Comparison of ENCODE assay signal across 12 cellular contexts in genomic region chr10:8369666-8370065, GRCh38.
DNase-seq lines count a peak whose midpoint lies in the region; ATAC-seq, FAIRE-seq and TF ChIP-seq lines count a peak whose summit lies in the region.
"Had no signal": no experiment of that assay in that cellular context is flagged by ENCODE, and none has a peak within 500 bp of the region (broad histone marks: within the 10 kb centered on the region; RNA-seq: fewer than 3 reads in every experiment).

No MANE protein-coding gene starts in this region.

- 0 out of 3 replicates have a peak overlapping the region, but pooled peaks have one; percentile 2 for H3K4me2 ChIP-seq in A549

- peak overlapping the region; percentile 42 for H3K27ac Mint-ChIP-seq in activated CD4-positive, alpha-beta memory T cell treated with anti-CD3 and anti-CD28 coated beads for 36 hours
- H3K27ac Mint-ChIP-seq: B cell had no signal

- ATAC-seq in A549 (no peak), GM18858 (IDR thresholded peaks at IDR 0.05; ENCODE audit: unreplicated experiment) (peak; percentile 69), HG02981 (IDR thresholded peaks at IDR 0.05; ENCODE audit: unreplicated experiment) (peak; percentile 76)

- no peaks in the 10 kb centered on the region for H3K36me3 ChIP-seq in thyroid gland

- H3K9me3 Mint-ChIP-seq in activated CD4-positive, alpha-beta memory T cell treated with anti-CD3 and anti-CD28 coated beads for 36 hours: peaks cover 3% of the 10 kb centered on the region

- peak overlapping the region; percentile 55 to 81; a peak in 5 of 6 replicates for H3K27ac ChIP-seq in A549
- H3K27ac ChIP-seq in thyroid gland: no peak overlapping the region

- POLR2A ChIA-PET in A549 (lab: Yijun Ruan, JAX): no interaction called here
- POLR2A ChIA-PET in activated CD4-positive, alpha-beta memory T cell treated with anti-CD3 and anti-CD28 coated beads for 36 hours (lab: Charles Lee): no interaction called here

- H3K4me3 Mint-ChIP-seq in activated CD4-positive, alpha-beta memory T cell treated with anti-CD3 and anti-CD28 coated beads for 36 hours: no peak overlapping the region
- H3K4me3 Mint-ChIP-seq: B cell had no signal

- H3K4me1 Mint-ChIP-seq in activated CD4-positive, alpha-beta memory T cell treated with anti-CD3 and anti-CD28 coated beads for 36 hours (ENCODE audit: low read depth): peaks cover 33% of the 10 kb centered on the region
- H3K4me1 Mint-ChIP-seq: B cell had no signal

- no peak for TF ChIP-seq EP300 in A549 (IDR thresholded peaks at IDR 0.05)

- WGBS in A549 (ENCODE audit: missing lambda C conversion rate): 59% methylated on average over 7 of the region's 7 CpGs
- WGBS in thyroid gland, 2 donors: 71 to 81% methylated on average over 7 of the region's 7 CpGs

- no peak overlapping the region for H3K4me3 ChIP-seq in A549
- H3K4me3 ChIP-seq in thyroid gland (replicated peaks in 1 of 3): no peak overlapping the region

- H3K9me3 ChIP-seq in A549 (0 out of 3 replicates have a peak, but pooled peaks cover 6% of the 10 kb centered on the region), thyroid gland (no peaks in the 10 kb centered on the region)

- H3K36me3 Mint-ChIP-seq in activated CD4-positive, alpha-beta memory T cell treated with anti-CD3 and anti-CD28 coated beads for 36 hours: peaks cover 2% of the 10 kb centered on the region

- TF ChIP-seq CTCF in A549 (IDR thresholded peaks at IDR 0.05) (no peak), thyroid gland (IDR thresholded peaks at IDR 0.05) (no peak)

- intact Hi-C loops in activated CD4-positive, alpha-beta memory T cell treated with anti-CD3 and anti-CD28 coated beads for 36 hours (cut with micrococcal nuclease): loop anchor here (10.0 kb wide), 1 partner anchor 235 kb away; no protein-coding TSS in a partner anchor
- intact Hi-C loops in thyroid gland (cut with DNase I): no loop called here

- no peak for TF ChIP-seq POLR2A in A549 (IDR thresholded peaks at IDR 0.05; ENCODE audit: low read length)
- no peak for TF ChIP-seq POLR2A in thyroid gland (IDR thresholded peaks at IDR 0.05)

- peaks cover 23% of the 10 kb centered on the region for H3K4me1 ChIP-seq in A549
- H3K4me1 ChIP-seq in thyroid gland: no peaks in the 10 kb centered on the region

- CTCF ChIA-PET in A549 (lab: Yijun Ruan, JAX): interaction anchor here (0.6 kb wide), 1 partner anchor 61 kb away, joined by 3 read pairs; no protein-coding TSS in a partner anchor
- CTCF ChIA-PET in activated CD4-positive, alpha-beta memory T cell treated with anti-CD3 and anti-CD28 coated beads for 36 hours (lab: Charles Lee): interaction anchor here (0.7 kb wide), 1 partner anchor 452 kb away, joined by 4 read pairs; no protein-coding TSS in a partner anchor

- no peak for TF ChIP-seq RAD21 in A549 (conservative IDR thresholded peaks at IDR 0.05 in 1 of 2, IDR thresholded peaks at IDR 0.05 in 1 of 2)

- DNase-seq in A549 (ENCODE audit: low read depth in 1 of 2, low spot score in 1 of 2) (peak in 1 of 2 experiments; percentile 47), retina (no peak), cerebellar nuclear complex (lab: John Stamatoyannopoulos, UW) (no peak), thyroid gland (no peak)
- DNase-seq in activated CD4-positive, alpha-beta memory T cell treated with anti-CD3 and anti-CD28 coated beads for 36 hours: peak; percentile 43
- DNase-seq in stimulated activated CD4-positive, alpha-beta T cell treated with anti-CD3 and anti-CD28 coated beads, Interleukin-4, amount 100 ng/mL, for 4 hours: no peak
- DNase-seq: activated CD4-positive, alpha-beta T cell treated with anti-CD3 and anti-CD28 coated beads, Interleukin-2, amount 50 U/mL, for 48 hours; hypothalamus; NCI-H1694 treated with DMSO at 0.1 percent for 48 hours had no signal

- H3K27me3 Mint-ChIP-seq in activated CD4-positive, alpha-beta memory T cell treated with anti-CD3 and anti-CD28 coated beads for 36 hours: no peaks in the 10 kb centered on the region
- H3K27me3 Mint-ChIP-seq: B cell had no signal

- no peak for FAIRE-seq in A549 (lab: Jason Lieb, UNC)

- no peaks in the 10 kb centered on the region for H3K27me3 ChIP-seq in thyroid gland

TF ChIP-seq in A549, 52 proteins besides CTCF, POLR2A, EP300 and RAD21:
- TF ChIP-seq HEYL (CRISPR knock-in tag; IDR thresholded peaks at IDR 0.05) (no peak), HDAC2 (IDR thresholded peaks at IDR 0.05) (no peak), BCL3 (IDR thresholded peaks at IDR 0.05) (no peak), EHMT2 (IDR thresholded peaks at IDR 0.05; ENCODE audit: low read depth) (no peak), HOXB13 (CRISPR knock-in tag; IDR thresholded peaks at IDR 0.05; ENCODE audit: low read depth) (no peak), MYC (IDR thresholded peaks at IDR 0.05; ENCODE audit: borderline replicate concordance, low read length) (no peak), SMC3 (IDR thresholded peaks at IDR 0.05) (no peak), BHLHE40 (IDR thresholded peaks at IDR 0.05; ENCODE audit: low read depth, low read length) (no peak), CBX8 (IDR thresholded peaks at IDR 0.05) (no peak), HOXA7 (CRISPR knock-in tag; IDR thresholded peaks at IDR 0.05) (no peak), ESRRA (IDR thresholded peaks at IDR 0.05; ENCODE audit: borderline replicate concordance, low read length) (no peak), GATA3 (IDR thresholded peaks at IDR 0.05; ENCODE audit: borderline replicate concordance) (no peak)
- TF ChIP-seq, protein P1, sequence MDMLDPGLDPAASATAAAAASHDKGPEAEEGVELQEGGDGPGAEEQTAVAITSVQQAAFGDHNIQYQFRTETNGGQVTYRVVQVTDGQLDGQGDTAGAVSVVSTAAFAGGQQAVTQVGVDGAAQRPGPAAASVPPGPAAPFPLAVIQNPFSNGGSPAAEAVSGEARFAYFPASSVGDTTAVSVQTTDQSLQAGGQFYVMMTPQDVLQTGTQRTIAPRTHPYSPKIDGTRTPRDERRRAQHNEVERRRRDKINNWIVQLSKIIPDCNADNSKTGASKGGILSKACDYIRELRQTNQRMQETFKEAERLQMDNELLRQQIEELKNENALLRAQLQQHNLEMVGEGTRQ (IDR thresholded peaks at IDR 0.05): no peak
- TF ChIP-seq, protein P2, sequence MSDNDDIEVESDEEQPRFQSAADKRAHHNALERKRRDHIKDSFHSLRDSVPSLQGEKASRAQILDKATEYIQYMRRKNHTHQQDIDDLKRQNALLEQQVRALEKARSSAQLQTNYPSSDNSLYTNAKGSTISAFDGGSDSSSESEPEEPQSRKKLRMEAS (IDR thresholded peaks at IDR 0.05): no peak

Comparison
In these comparisons a context has a peak if more than half of its experiments do, and no peak if none do; other contexts are left out.
1. ATAC-seq: peak in GM18858 (single experiment) and HG02981 (single experiment); none in A549 (0 of 2).
2. H3K27ac ChIP-seq: peak in A549 (2 of 2); none in thyroid gland (0 of 3).